ENCODE assay signal across 8 cellular contexts in genomic region chr3:137946341-137946973, GRCh38.
DNase-seq lines count a peak whose midpoint lies in the region; ATAC-seq lines count a peak whose summit lies in the region.

No MANE protein-coding gene starts in this region.

- DNase-seq in ELR (ENCODE audit: low read depth) (peak; percentile 80), NCI-H345 treated with DMSO at 0.1 percent for 48 hours (lab: John Stamatoyannopoulos, UW; ENCODE audit: unreplicated experiment) (peak; percentile 72), dermis microvascular lymphatic vessel endothelial cell (ENCODE audit: low read depth in 2 of 2) (peak; percentile 30 to 69), lung microvascular endothelial cell (ENCODE audit: low read depth in 2 of 2) (peak; percentile 72 to 75), cerebellar nuclear complex (lab: John Stamatoyannopoulos, UW) (no peak)
- DNase-seq in activated CD4-positive, alpha-beta T cell treated with anti-CD3 and anti-CD28 coated beads for 1 hour: peak; percentile 10
- DNase-seq in stimulated activated CD8-positive, alpha-beta memory T cell treated with anti-CD3 and anti-CD28 coated beads, Interleukin-7, amount 100 ng/mL, for 4 hours (ENCODE audit: low read depth in 2 of 2): peak; percentile 5 to 8

- peak; percentile 61 for ATAC-seq in HG03064 (IDR thresholded peaks at IDR 0.05; ENCODE audit: low read depth, unreplicated experiment)

Comparison
In these comparisons a context has a peak if more than half of its experiments do, and no peak if none do; other contexts are left out.
1. DNase-seq: peak in ELR (single experiment), NCI-H345 treated with DMSO at 0.1 percent for 48 hours (single experiment), activated CD4-positive, alpha-beta T cell treated with anti-CD3 and anti-CD28 coated beads for 1 hour (single experiment), dermis microvascular lymphatic vessel endothelial cell (2 of 2), lung microvascular endothelial cell (2 of 2) and stimulated activated CD8-positive, alpha-beta memory T cell treated with anti-CD3 and anti-CD28 coated beads, Interleukin-7, amount 100 ng/mL, for 4 hours (2 of 2); none in cerebellar nuclear complex (0 of 2).